ENCODE assay signal across 8 cellular contexts in genomic region chr17:7015587-7016020, GRCh38. TPM values are rescaled to one million over a fixed set of nuclear protein-coding genes. Genes with fewer than 3 reads are reported as not detected.
DNase-seq lines count a peak whose midpoint lies in the region; ATAC-seq and TF ChIP-seq lines count a peak whose summit lies in the region.

No MANE protein-coding gene starts in this region.

- peaks cover 8% of the 10 kb centered on the region for H3K27me3 Mint-ChIP-seq in WTC11 (ENCODE audit: low read depth)

- H3K4me3 ChIP-seq in HAP-1 (peak overlapping the region; percentile 92), foreskin fibroblast (ENCODE audit: low read depth in 1 of 2, low read length in 2 of 2) (peak overlapping the region; percentile 89 to 97), spleen (peak overlapping the region; percentile 8 to 98 (median 93))

- peak overlapping the region; percentile 95 to 100 (median 99) for H3K27ac ChIP-seq in spleen

- in situ Hi-C loops in HAP-1 (cut with MboI; ENCODE audit: low sequenced_read_pairs), result no loop called here

- no peak overlapping the region for H3K27ac Mint-ChIP-seq in WTC11

- WGBS in spleen, 5 donors, result 3 to 13% (median 6%) methylated on average over 15 to 16 of the region's 16 CpGs

- CTCF ChIA-PET in WTC11 (lab: Charles Lee), result interaction anchor here (0.7 to 1.6 kb wide), 8 partner anchors 8 to 303 kb away, joined by 3 to 7 read pairs (median 5); partner anchors contain the start of genes ALOX12, SLC13A5 and SLC16A13

- H3K27me3 ChIP-seq in HAP-1 (ENCODE audit: low read depth) (no peaks in the 10 kb centered on the region), spleen (replicated peaks in 1 of 7) (no peaks in the 10 kb centered on the region)

- H3K4me1 Mint-ChIP-seq in WTC11, result peaks cover 51% of the 10 kb centered on the region

- intact Hi-C loops in spleen (cut with DNase I; ENCODE audit: low total_unique reads), result no loop called here

- peaks cover 9% of the 10 kb centered on the region for H3K36me3 Mint-ChIP-seq in WTC11

- H3K9me3 Mint-ChIP-seq in WTC11, result no peaks in the 10 kb centered on the region

- H3K36me3 ChIP-seq in HAP-1 (replicated peaks) (no peaks in the 10 kb centered on the region; the same call in 1 of the 2 replicates), spleen (peaks cover 0 to 23% (median 0%) of the 10 kb centered on the region in 6 donors)

- POLR2A ChIA-PET in WTC11 (lab: Charles Lee), result interaction anchor here (1.1 kb wide), 1 partner anchor 20 kb away, joined by 4 read pairs; the partner anchor contains the start of gene SLC16A13

- H3K4me1 ChIP-seq in HAP-1 (peaks cover 21% of the 10 kb centered on the region), spleen (peaks cover 34 to 87% (median 68%) of the 10 kb centered on the region in 6 donors)

- no peak for TF ChIP-seq CTCF in WTC11 (IDR thresholded peaks at IDR 0.05)
- no peak for TF ChIP-seq CTCF in foreskin fibroblast (IDR thresholded peaks at IDR 0.05; ENCODE audit: low read depth, low read length)
- no peak for TF ChIP-seq CTCF in spleen (IDR thresholded peaks at IDR 0.05 in 8 of 11, conservative IDR thresholded peaks at IDR 0.05 in 3 of 11)

- no peak for TF ChIP-seq POLR2A in spleen (IDR thresholded peaks at IDR 0.05)

- ATAC-seq in WTC11, result no peak
- no peak for ATAC-seq in HG03025 (IDR thresholded peaks at IDR 0.05; ENCODE audit: low FRiP score, unreplicated experiment)

- H3K4me3 Mint-ChIP-seq in WTC11, result peak overlapping the region; percentile 84

- DNase-seq in HAP-1 (ENCODE audit: low spot score in 2 of 2) (no peak), WTC11 (ENCODE audit: low spot score) (no peak), foreskin fibroblast (peak in 1 of 2 donors; percentile 26), spleen (peak; percentile 85), Ammon's horn (ENCODE audit: low spot score) (no peak), amniotic stem cell (lab: John Stamatoyannopoulos, UW) (no peak), AG20443 (ENCODE audit: low spot score) (no peak)

- H3K9me3 ChIP-seq in HAP-1 (no peaks in the 10 kb centered on the region), spleen (no peaks in the 10 kb centered on the region)

TF ChIP-seq in WTC11, 78 proteins besides CTCF, POLR2A, EP300 and RAD21 (continues in another document):
- no peak for TF ChIP-seq ATF6 (CRISPR knock-in tag; IDR thresholded peaks at IDR 0.05)
- TF ChIP-seq HMGXB4 (CRISPR knock-in tag; IDR thresholded peaks at IDR 0.05), result no peak
- no peak for TF ChIP-seq FOXP1 (CRISPR knock-in tag; IDR thresholded peaks at IDR 0.05; ENCODE audit: borderline replicate concordance)
- no peak for TF ChIP-seq ARID4B (CRISPR knock-in tag; IDR thresholded peaks at IDR 0.05; ENCODE audit: borderline replicate concordance)
- TF ChIP-seq GRHL2 (CRISPR knock-in tag; IDR thresholded peaks at IDR 0.05; ENCODE audit: insufficient replicate concordance, severe bottlenecking), result no peak
- no peak for TF ChIP-seq ATF1 (CRISPR knock-in tag; IDR thresholded peaks at IDR 0.05)
- no peak for TF ChIP-seq NFYB (CRISPR knock-in tag; conservative IDR thresholded peaks at IDR 0.05; ENCODE audit: low read depth)
- no peak for TF ChIP-seq ZMAT4 (CRISPR knock-in tag; IDR thresholded peaks at IDR 0.05)
- no peak for TF ChIP-seq ZNF317 (CRISPR knock-in tag; IDR thresholded peaks at IDR 0.05; ENCODE audit: borderline replicate concordance, low read depth)
- TF ChIP-seq ZNF263 (CRISPR knock-in tag; IDR thresholded peaks at IDR 0.05; ENCODE audit: low read depth), result no peak

RNA-seq across cellular contexts. Expression of gene RNASEK, which starts 3.2 kb away (rescaled TPM):
- total RNA-seq in WTC11 (2021), result 162 to 173 TPM (median 170 TPM) in 3 replicates
- total RNA-seq in spleen, result 100 to 1,000 TPM; 224 to 335 (median 271) TPM
- polyA plus RNA-seq in spleen, result 100 to 1,000 TPM; 369 to 504 (median 411) TPM

RNA-seq across cellular contexts. Expression of gene BCL6B, which starts 7.2 kb away (rescaled TPM):
- total RNA-seq in WTC11 (2021), result 11.4 to 13.5 TPM (median 12.3 TPM) in 3 replicates
- 10 to 100 TPM; 12.9 to 92.5 (median 23.2) TPM for total RNA-seq in spleen
- 10 to 100 TPM in 1 of 3 donors, 1 to 10 TPM in 2; 4.2 to 16.6 (median 6.9) TPM for polyA plus RNA-seq in spleen

RNA-seq across cellular contexts. Expression of gene ALOX12, which starts 19.8 kb away (rescaled TPM):
- total RNA-seq in WTC11 (2021) (1.6 to 1.9 TPM (median 1.9 TPM) in 3 replicates), spleen (1 to 10 TPM in 6 of 7 donors, under 1 TPM in 1; 0.79 to 2.5 (median 1.4) TPM)
- under 1 TPM; 0.15 to 0.35 (median 0.30) TPM for polyA plus RNA-seq in spleen

RNA-seq across cellular contexts. Expression of gene SLC16A13, which starts 20.2 kb away (rescaled TPM):
- total RNA-seq in WTC11 (2021) (5.2 to 7.1 TPM (median 6.9 TPM) in 3 replicates), spleen (10 to 100 TPM in 2 of 7 donors, 1 to 10 TPM in 5; 4.0 to 15.3 (median 7.6) TPM)
- 1 to 10 TPM; 1.7 to 5.4 (median 1.8) TPM for polyA plus RNA-seq in spleen

RNA-seq across cellular contexts. Expression of gene SLC16A11, which starts 28.3 kb away (rescaled TPM):
- total RNA-seq in WTC11 (2021) (0.48 to 0.62 TPM (median 0.53 TPM) in 3 replicates), spleen (1 to 10 TPM in 5 of 7 donors, under 1 TPM in 1, not detected in 1; 0.51 to 3.6 (median 2.9) TPM)
- polyA plus RNA-seq in spleen, result 1 to 10 TPM; 1.9 to 3.9 (median 2.1) TPM
